In the genomic region with DNA sequence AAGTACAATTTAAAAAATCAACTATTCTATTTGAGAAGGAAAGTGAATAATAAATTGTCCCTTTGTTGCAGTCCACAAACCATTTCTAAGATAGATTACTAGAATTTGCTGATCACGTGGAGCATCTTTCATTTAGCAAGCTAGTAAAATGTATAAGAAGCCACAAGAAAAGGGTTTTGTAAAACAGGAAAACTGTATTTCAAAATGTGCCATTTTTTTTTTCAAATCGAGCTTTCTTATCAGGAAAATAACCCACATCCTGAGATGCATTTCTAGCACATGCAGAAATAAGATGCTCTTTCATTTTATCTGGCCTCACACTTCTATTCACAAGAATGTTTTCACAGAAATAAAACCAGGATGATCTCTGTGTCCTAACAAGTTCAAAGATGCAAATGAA, we compare ENCODE assay signal across 33 cellular contexts. TPM values are rescaled to one million over a fixed set of nuclear protein-coding genes. Genes with fewer than 3 reads are reported as not detected.
"Had no signal": no experiment of that assay in that cellular context is flagged by ENCODE, and none has a peak within 500 bp of the region (broad histone marks: within the 10 kb centered on the region; RNA-seq: fewer than 3 reads in every experiment).

No MANE protein-coding gene starts in this region.

- DNase-seq: stimulated activated CD4-positive, alpha-beta T cell treated with anti-CD3 and anti-CD28 coated beads, Interleukin-2, amount 100 ng/mL, for 48 hours; stimulated activated CD4-positive, alpha-beta T cell treated with anti-CD3 and anti-CD28 coated beads, Interleukin-4, amount 100 ng/mL, for 1 hour; stimulated activated CD4-positive, alpha-beta T cell treated with anti-CD3 and anti-CD28 coated beads, Interleukin-4, amount 100 ng/mL, for 24 hours; stimulated activated CD4-positive, alpha-beta T cell treated with anti-CD3 and anti-CD28 coated beads, Interleukin-4, amount 100 ng/mL, for 4 hours; stimulated activated CD8-positive, alpha-beta memory T cell treated with anti-CD3 and anti-CD28 coated beads, Interleukin-4, amount 100 ng/mL, for 48 hours; stimulated activated naive B cell treated with anti-CD40 and anti-IgM and Interleukin-4, amounts not matched to agents 10 μg/mL and 1 μg/mL and 100 μg/mL, for 72 hours; stimulated activated naive CD4-positive, alpha-beta T cell treated with Interleukin-2 at 50 U/mL for 16 hours; stimulated activated naive CD8-positive, alpha-beta T cell treated with anti-CD3 and anti-CD28 coated beads, Interleukin-15, amount 100 ng/mL, for 72 hours; stimulated activated naive CD8-positive, alpha-beta T cell treated with anti-CD3 and anti-CD28 coated beads, Interleukin-15, Interleukin-2, amounts not matched to agents 100 U/mL and 50 U/mL, for 24 hours; stomach; substantia nigra; testis; thyroid gland; tibial artery; transverse colon; trophoblast cell; upper lobe of left lung; upper lobe of right lung; uterus had no signal

- H3K4me3 Mint-ChIP-seq: stimulated activated effector memory CD8-positive, alpha-beta T cell treated with anti-CD3 and anti-CD28 coated beads, Interleukin-12 subunit alpha, Interleukin-12 subunit beta, amount 100 ng/mL, for 72 hours; stimulated activated memory B cell treated with anti-CD40 and anti-IgM and Interleukin-4, amounts not matched to agents 10 μg/mL and 1 μg/mL and 100 μg/mL, for 72 hours; stimulated activated naive B cell treated with anti-CD40 and anti-IgM and Interleukin-4, amounts not matched to agents 10 μg/mL and 1 μg/mL and 100 μg/mL, for 72 hours; stimulated activated naive CD8-positive, alpha-beta T cell treated with anti-CD3 and anti-CD28 coated beads, Interleukin-15, amount 100 ng/mL, for 72 hours; stimulated activated naive CD8-positive, alpha-beta T cell treated with anti-CD3 and anti-CD28 coated beads, Interleukin-15, Interleukin-2, amounts not matched to agents 100 ng/mL and 50 ng/mL, for 24 hours; type B pancreatic cell had no signal

- H3K27ac ChIP-seq: stomach, suprapubic skin, testis, thoracic aorta, thyroid gland, tibial artery, tibial nerve, transverse colon, upper lobe of left lung, upper lobe of right lung, uterus, vagina had no signal

- ATAC-seq: stimulated activated effector memory CD8-positive, alpha-beta T cell treated with anti-CD3 and anti-CD28 coated beads, Interleukin-12 subunit alpha, Interleukin-12 subunit beta, amount 100 ng/mL, for 72 hours; stimulated activated memory B cell treated with anti-CD40 and anti-IgM and Interleukin-4, amounts not matched to agents 10 μg/mL and 1 μg/mL and 100 μg/mL, for 72 hours; stimulated activated naive B cell treated with anti-CD40 and anti-IgM and Interleukin-4, amounts not matched to agents 10 μg/mL and 1 μg/mL and 100 μg/mL, for 72 hours; stimulated activated naive CD8-positive, alpha-beta T cell treated with anti-CD3 and anti-CD28 coated beads, Interleukin-15, amount 100 ng/mL, for 72 hours; stimulated activated naive CD8-positive, alpha-beta T cell treated with anti-CD3 and anti-CD28 coated beads, Interleukin-15, Interleukin-2, amounts not matched to agents 100 U/mL and 50 U/mL, for 24 hours; upper lobe of right lung had no signal

- H3K27ac Mint-ChIP-seq: stimulated activated effector memory CD8-positive, alpha-beta T cell treated with anti-CD3 and anti-CD28 coated beads, Interleukin-12 subunit alpha, Interleukin-12 subunit beta, amount 100 ng/mL, for 72 hours; stimulated activated memory B cell treated with anti-CD40 and anti-IgM and Interleukin-4, amounts not matched to agents 10 μg/mL and 1 μg/mL and 100 μg/mL, for 72 hours; stimulated activated naive B cell treated with anti-CD40 and anti-IgM and Interleukin-4, amounts not matched to agents 10 μg/mL and 1 μg/mL and 100 μg/mL, for 72 hours; stimulated activated naive CD8-positive, alpha-beta T cell treated with anti-CD3 and anti-CD28 coated beads, Interleukin-15, amount 100 ng/mL, for 72 hours; stimulated activated naive CD8-positive, alpha-beta T cell treated with anti-CD3 and anti-CD28 coated beads, Interleukin-15, Interleukin-2, amounts not matched to agents 100 ng/mL and 50 ng/mL, for 24 hours; type B pancreatic cell had no signal

- H3K9me3 ChIP-seq: stomach, suprapubic skin, testis, thoracic aorta, thyroid gland, tibial artery, tibial nerve, transverse colon, upper lobe of left lung, upper lobe of right lung, uterus, vagina had no signal

- H3K36me3 ChIP-seq: stomach, suprapubic skin, thoracic aorta, thyroid gland, tibial artery, tibial nerve, transverse colon, upper lobe of left lung, upper lobe of right lung, uterus, vagina had no signal

- H3K4me3 ChIP-seq: stomach, suprapubic skin, testis, thoracic aorta, thyroid gland, tibial artery, tibial nerve, transverse colon, upper lobe of left lung, upper lobe of right lung, uterus, vagina had no signal

- H3K4me1 Mint-ChIP-seq: stimulated activated effector memory CD8-positive, alpha-beta T cell treated with anti-CD3 and anti-CD28 coated beads, Interleukin-12 subunit alpha, Interleukin-12 subunit beta, amount 100 ng/mL, for 72 hours; stimulated activated memory B cell treated with anti-CD40 and anti-IgM and Interleukin-4, amounts not matched to agents 10 μg/mL and 1 μg/mL and 100 μg/mL, for 72 hours; stimulated activated naive B cell treated with anti-CD40 and anti-IgM and Interleukin-4, amounts not matched to agents 10 μg/mL and 1 μg/mL and 100 μg/mL, for 72 hours had no signal

- H3K27me3 Mint-ChIP-seq: stimulated activated naive CD8-positive, alpha-beta T cell treated with anti-CD3 and anti-CD28 coated beads, Interleukin-15, amount 100 ng/mL, for 72 hours had no signal

- H3K4me1 ChIP-seq: stomach, suprapubic skin, testis, thyroid gland, tibial artery, tibial nerve, transverse colon, upper lobe of left lung, upper lobe of right lung, uterus, vagina had no signal

- FAIRE-seq: urothelium cell line had no signal

- H3K27me3 ChIP-seq: stomach, suprapubic skin, testis, thyroid gland, tibial artery, tibial nerve, transverse colon, upper lobe of left lung, upper lobe of right lung, uterus, vagina had no signal

- H3K36me3 Mint-ChIP-seq: stimulated activated effector memory CD8-positive, alpha-beta T cell treated with anti-CD3 and anti-CD28 coated beads, Interleukin-12 subunit alpha, Interleukin-12 subunit beta, amount 100 ng/mL, for 72 hours; stimulated activated memory B cell treated with anti-CD40 and anti-IgM and Interleukin-4, amounts not matched to agents 10 μg/mL and 1 μg/mL and 100 μg/mL, for 72 hours; stimulated activated naive B cell treated with anti-CD40 and anti-IgM and Interleukin-4, amounts not matched to agents 10 μg/mL and 1 μg/mL and 100 μg/mL, for 72 hours; type B pancreatic cell had no signal

- H3K9me3 Mint-ChIP-seq: stimulated activated effector memory CD8-positive, alpha-beta T cell treated with anti-CD3 and anti-CD28 coated beads, Interleukin-12 subunit alpha, Interleukin-12 subunit beta, amount 100 ng/mL, for 72 hours; stimulated activated naive CD8-positive, alpha-beta T cell treated with anti-CD3 and anti-CD28 coated beads, Interleukin-15, amount 100 ng/mL, for 72 hours; stimulated activated naive CD8-positive, alpha-beta T cell treated with anti-CD3 and anti-CD28 coated beads, Interleukin-15, Interleukin-2, amounts not matched to agents 100 ng/mL and 50 ng/mL, for 24 hours; type B pancreatic cell had no signal

RNA-seq across cellular contexts. Expression of a gene that starts 3.2 kb away (rescaled TPM):
- total RNA-seq: stomach, subcutaneous adipose tissue, suprapubic skin, temporal lobe, testis, thoracic aorta, thyroid gland, tibial nerve, transverse colon, upper lobe of left lung, upper lobe of right lung, ureter, urinary bladder, uterus, vagina had no signal
- polyA plus RNA-seq: stomach, thymus, urinary bladder had no signal

RNA-seq across cellular contexts. Expression of a gene that starts 6.0 kb away (rescaled TPM):
- total RNA-seq: stomach, subcutaneous adipose tissue, suprapubic skin, thyroid gland, tibial nerve, transverse colon, upper lobe of left lung, upper lobe of right lung, vagina had no signal
- polyA plus RNA-seq: stomach, urinary bladder had no signal

RNA-seq across cellular contexts. Expression of a gene that starts 38.6 kb away (rescaled TPM):
- total RNA-seq: stomach, subcutaneous adipose tissue, suprapubic skin, temporal lobe, testis, thoracic aorta, thyroid gland, tibial nerve, transverse colon, upper lobe of left lung, upper lobe of right lung, ureter, urinary bladder, uterus, vagina had no signal
- polyA plus RNA-seq: stomach, urinary bladder had no signal

RNA-seq across cellular contexts. Expression of a gene that starts 48.4 kb away (rescaled TPM):
- total RNA-seq: stomach, subcutaneous adipose tissue, suprapubic skin, temporal lobe, thoracic aorta, thyroid gland, tibial nerve, transverse colon, upper lobe of left lung, upper lobe of right lung, ureter, urinary bladder, uterus, vagina had no signal
- polyA plus RNA-seq: stomach, urinary bladder had no signal
